26 cellular contexts compared by ENCODE assay signal in genomic region chr2:86673976-86674670, GRCh38. TPM values are rescaled to one million over a fixed set of nuclear protein-coding genes. Genes with fewer than 3 reads are reported as not detected.
DNase-seq lines count a peak whose midpoint lies in the region; TF ChIP-seq lines count a peak whose summit lies in the region.
"Had no signal": no experiment of that assay in that cellular context is flagged by ENCODE, and none has a peak within 500 bp of the region (broad histone marks: within the 10 kb centered on the region; RNA-seq: fewer than 3 reads in every experiment).

No MANE protein-coding gene starts in this region.

- no peaks in the 10 kb centered on the region for H3K36me3 Mint-ChIP-seq in activated CD4-positive, alpha-beta T cell treated with anti-CD3 and anti-CD28 coated beads, Interleukin-2, amount 10 ng/mL, durations not matched to agents 7 days and 5 days (ENCODE audit: low read depth)
- H3K36me3 Mint-ChIP-seq in glutamatergic neuron (ENCODE audit: unreplicated experiment) = no peaks in the 10 kb centered on the region
- H3K36me3 Mint-ChIP-seq: CD4-positive, CD25-positive, alpha-beta regulatory T cell had no signal

- POLR2A ChIA-PET in activated CD4-positive, alpha-beta T cell treated with anti-CD3 and anti-CD28 coated beads, Interleukin-2, amount 10 ng/mL, durations not matched to agents 7 days and 5 days (lab: Charles Lee) = no interaction called here

- H3K27me3 Mint-ChIP-seq in activated CD4-positive, alpha-beta T cell treated with anti-CD3 and anti-CD28 coated beads, Interleukin-2, amount 10 ng/mL, durations not matched to agents 7 days and 5 days = no peaks in the 10 kb centered on the region
- H3K27me3 Mint-ChIP-seq in glutamatergic neuron (ENCODE audit: unreplicated experiment) = peaks cover 4% of the 10 kb centered on the region
- H3K27me3 Mint-ChIP-seq: activated CD4-positive, alpha-beta T cell treated with anti-CD3 and anti-CD28 coated beads for 36 hours; activated naive CD8-positive, alpha-beta T cell treated with anti-CD3 and anti-CD28 coated beads for 36 hours; IgD-negative memory B cell; progenitor cell of endocrine pancreas; stimulated activated naive CD8-positive, alpha-beta T cell treated with anti-CD3 and anti-CD28 coated beads, Interleukin-15, Interleukin-2, amounts not matched to agents 100 ng/mL and 50 ng/mL, for 24 hours had no signal

- CTCF ChIA-PET in activated CD4-positive, alpha-beta T cell treated with anti-CD3 and anti-CD28 coated beads, Interleukin-2, amount 10 ng/mL, durations not matched to agents 7 days and 5 days (lab: Charles Lee) = no interaction called here

- H3K27ac Mint-ChIP-seq in activated CD4-positive, alpha-beta T cell treated with anti-CD3 and anti-CD28 coated beads, Interleukin-2, amount 10 ng/mL, durations not matched to agents 7 days and 5 days = no peak overlapping the region
- no peak overlapping the region for H3K27ac Mint-ChIP-seq in glutamatergic neuron (ENCODE audit: unreplicated experiment)
- H3K27ac Mint-ChIP-seq: activated CD4-positive, alpha-beta T cell treated with anti-CD3 and anti-CD28 coated beads for 36 hours; activated naive CD8-positive, alpha-beta T cell treated with anti-CD3 and anti-CD28 coated beads for 36 hours; CD4-positive, CD25-positive, alpha-beta regulatory T cell; IgD-negative memory B cell; progenitor cell of endocrine pancreas; stimulated activated naive CD8-positive, alpha-beta T cell treated with anti-CD3 and anti-CD28 coated beads, Interleukin-15, Interleukin-2, amounts not matched to agents 100 ng/mL and 50 ng/mL, for 24 hours had no signal

- H3K9me3 Mint-ChIP-seq in activated CD4-positive, alpha-beta T cell treated with anti-CD3 and anti-CD28 coated beads, Interleukin-2, amount 10 ng/mL, durations not matched to agents 7 days and 5 days = no peaks in the 10 kb centered on the region
- no peaks in the 10 kb centered on the region for H3K9me3 Mint-ChIP-seq in glutamatergic neuron (ENCODE audit: unreplicated experiment)
- H3K9me3 Mint-ChIP-seq: activated naive CD8-positive, alpha-beta T cell treated with anti-CD3 and anti-CD28 coated beads for 36 hours; CD4-positive, CD25-positive, alpha-beta regulatory T cell; IgD-negative memory B cell; stimulated activated naive CD8-positive, alpha-beta T cell treated with anti-CD3 and anti-CD28 coated beads, Interleukin-15, Interleukin-2, amounts not matched to agents 100 ng/mL and 50 ng/mL, for 24 hours had no signal

- DNase-seq in GM03348 (ENCODE audit: low spot score) (peak; percentile 16), cerebellar cortex (ENCODE audit: low spot score) (peak; percentile 16), myocyte (ENCODE audit: low read depth) (peak; percentile 66), ACHN (no peak), glutamatergic neuron (no peak), HUDEP-2 (lab: John Stamatoyannopoulos, UW; ENCODE audit: unreplicated experiment in 76 of 76) (no peak)
- no peak for DNase-seq in activated CD4-positive, alpha-beta T cell treated with anti-CD3 and anti-CD28 coated beads, Interleukin-2, amount 10 ng/mL, durations not matched to agents 7 days and 5 days
- DNase-seq: activated CD4-positive, alpha-beta T cell treated with anti-CD3 and anti-CD28 coated beads for 36 hours; activated effector memory CD4-positive, alpha-beta T cell treated with anti-CD3 and anti-CD28 coated beads, Interleukin-2, amount 50 U/mL, for 16 hours; activated naive CD8-positive, alpha-beta T cell treated with anti-CD3 and anti-CD28 coated beads for 36 hours; activated T-cell treated with anti-CD3 and anti-CD28 coated beads, Interleukin-2, amount 50 U/mL, for 1 hour; CD4-positive, CD25-positive, alpha-beta regulatory T cell; foreskin melanocyte; H7; left lung; mesendoderm; MG63; NCI-H2081; NCI-H510A; PC-9; SHP77; thyroid gland had no signal

- no peak for TF ChIP-seq CTCF in C4-2B (conservative IDR thresholded peaks at IDR 0.05)
- no peak for TF ChIP-seq CTCF in glutamatergic neuron (IDR thresholded peaks at IDR 0.05; ENCODE audit: partially characterized antibody, unreplicated experiment)

- H3K4me1 Mint-ChIP-seq in activated CD4-positive, alpha-beta T cell treated with anti-CD3 and anti-CD28 coated beads, Interleukin-2, amount 10 ng/mL, durations not matched to agents 7 days and 5 days = no peaks in the 10 kb centered on the region
- no peaks in the 10 kb centered on the region for H3K4me1 Mint-ChIP-seq in glutamatergic neuron (ENCODE audit: low read depth, unreplicated experiment)
- H3K4me1 Mint-ChIP-seq: activated CD4-positive, alpha-beta T cell treated with anti-CD3 and anti-CD28 coated beads for 36 hours; IgD-negative memory B cell had no signal

- H3K4me3 Mint-ChIP-seq in activated CD4-positive, alpha-beta T cell treated with anti-CD3 and anti-CD28 coated beads, Interleukin-2, amount 10 ng/mL, durations not matched to agents 7 days and 5 days = no peak overlapping the region
- no peak overlapping the region for H3K4me3 Mint-ChIP-seq in glutamatergic neuron (ENCODE audit: unreplicated experiment)
- H3K4me3 Mint-ChIP-seq: activated CD4-positive, alpha-beta T cell treated with anti-CD3 and anti-CD28 coated beads for 36 hours; activated naive CD8-positive, alpha-beta T cell treated with anti-CD3 and anti-CD28 coated beads for 36 hours; CD4-positive, CD25-positive, alpha-beta regulatory T cell; IgD-negative memory B cell; stimulated activated naive CD8-positive, alpha-beta T cell treated with anti-CD3 and anti-CD28 coated beads, Interleukin-15, Interleukin-2, amounts not matched to agents 100 ng/mL and 50 ng/mL, for 24 hours had no signal

- H3K27ac ChIP-seq in C4-2B = peak overlapping the region; percentile 68
- H3K27ac ChIP-seq: left lung, PC-9, thyroid gland had no signal

- in situ Hi-C loops in ACHN (cut with HindIII; ENCODE audit: low pct_ligation_motif_present, low pct_unique_long_range_greater_than_20kb, low sequenced_read_pairs) = no loop called here

RNA-seq across cellular contexts. Expression of gene RMND5A, which starts 46.0 kb away (rescaled TPM):
- total RNA-seq in myocyte (57.2 and 86.4 TPM in 2 replicates), glutamatergic neuron (ENCODE audit: unreplicated experiment) (38.8 TPM)
- 11.6 TPM for polyA plus RNA-seq in myocyte (2012)
- 10 to 100 TPM; 28.4 to 37.3 TPM for total RNA-seq in activated CD4-positive, alpha-beta T cell treated with anti-CD3 and anti-CD28 coated beads, Interleukin-2, amount 10 ng/mL, durations not matched to agents 7 days and 5 days

RNA-seq across cellular contexts. Expression of gene RNF103, which starts 50.5 kb away (rescaled TPM):
- 32.9 and 50.6 TPM in 2 replicates for total RNA-seq in myocyte
- 17.8 TPM for polyA plus RNA-seq in myocyte (2012)
- 10 to 100 TPM; 12.7 to 14.1 TPM for total RNA-seq in activated CD4-positive, alpha-beta T cell treated with anti-CD3 and anti-CD28 coated beads, Interleukin-2, amount 10 ng/mL, durations not matched to agents 7 days and 5 days
- 25.2 TPM for total RNA-seq in glutamatergic neuron (ENCODE audit: unreplicated experiment)

Comparison
In these comparisons a context has a peak if more than half of its experiments do, and no peak if none do; other contexts are left out.
1. DNase-seq: peak in GM03348 (single experiment), cerebellar cortex (single experiment) and myocyte (single experiment); none in activated CD4-positive, alpha-beta T cell treated with anti-CD3 and anti-CD28 coated beads, Interleukin-2, amount 10 ng/mL, durations not matched to agents 7 days and 5 days (single experiment), ACHN (single experiment), glutamatergic neuron (single experiment) and HUDEP-2 (0 of 76).